In the genomic region with DNA sequence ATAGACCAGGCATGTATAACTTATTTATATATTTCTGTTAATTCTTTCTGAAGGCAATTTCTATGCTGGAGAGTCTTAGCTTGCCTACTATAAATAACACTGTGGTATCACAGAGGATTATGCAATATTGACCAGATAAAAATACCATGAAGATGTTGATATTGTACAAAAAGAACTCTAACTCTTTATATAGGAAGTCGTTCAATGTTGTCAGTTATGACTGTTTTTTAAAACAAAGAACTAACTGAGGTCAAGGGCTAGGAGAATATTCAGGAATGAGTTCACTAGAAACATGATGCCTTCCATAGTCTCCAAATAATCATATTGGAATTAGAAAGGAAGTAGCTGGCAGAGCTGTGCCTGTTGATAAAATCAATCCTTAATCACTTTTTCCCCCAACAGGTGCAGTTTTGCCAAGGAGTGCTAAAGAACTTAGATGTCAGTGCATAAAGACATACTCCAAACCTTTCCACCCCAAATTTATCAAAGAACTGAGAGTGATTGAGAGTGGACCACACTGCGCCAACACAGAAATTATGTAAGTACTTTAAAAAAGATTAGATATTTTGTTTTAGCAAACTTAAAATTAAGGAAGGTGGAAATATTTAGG, we compare ENCODE assay signal across 2 cellular contexts.
TF ChIP-seq lines count a peak whose summit lies in the region.

No MANE protein-coding gene starts in this region.

TF ChIP-seq in Ishikawa, 13 proteins besides CTCF, POLR2A, EP300 and RAD21 (continued from another document):
- TF ChIP-seq, protein P1, sequence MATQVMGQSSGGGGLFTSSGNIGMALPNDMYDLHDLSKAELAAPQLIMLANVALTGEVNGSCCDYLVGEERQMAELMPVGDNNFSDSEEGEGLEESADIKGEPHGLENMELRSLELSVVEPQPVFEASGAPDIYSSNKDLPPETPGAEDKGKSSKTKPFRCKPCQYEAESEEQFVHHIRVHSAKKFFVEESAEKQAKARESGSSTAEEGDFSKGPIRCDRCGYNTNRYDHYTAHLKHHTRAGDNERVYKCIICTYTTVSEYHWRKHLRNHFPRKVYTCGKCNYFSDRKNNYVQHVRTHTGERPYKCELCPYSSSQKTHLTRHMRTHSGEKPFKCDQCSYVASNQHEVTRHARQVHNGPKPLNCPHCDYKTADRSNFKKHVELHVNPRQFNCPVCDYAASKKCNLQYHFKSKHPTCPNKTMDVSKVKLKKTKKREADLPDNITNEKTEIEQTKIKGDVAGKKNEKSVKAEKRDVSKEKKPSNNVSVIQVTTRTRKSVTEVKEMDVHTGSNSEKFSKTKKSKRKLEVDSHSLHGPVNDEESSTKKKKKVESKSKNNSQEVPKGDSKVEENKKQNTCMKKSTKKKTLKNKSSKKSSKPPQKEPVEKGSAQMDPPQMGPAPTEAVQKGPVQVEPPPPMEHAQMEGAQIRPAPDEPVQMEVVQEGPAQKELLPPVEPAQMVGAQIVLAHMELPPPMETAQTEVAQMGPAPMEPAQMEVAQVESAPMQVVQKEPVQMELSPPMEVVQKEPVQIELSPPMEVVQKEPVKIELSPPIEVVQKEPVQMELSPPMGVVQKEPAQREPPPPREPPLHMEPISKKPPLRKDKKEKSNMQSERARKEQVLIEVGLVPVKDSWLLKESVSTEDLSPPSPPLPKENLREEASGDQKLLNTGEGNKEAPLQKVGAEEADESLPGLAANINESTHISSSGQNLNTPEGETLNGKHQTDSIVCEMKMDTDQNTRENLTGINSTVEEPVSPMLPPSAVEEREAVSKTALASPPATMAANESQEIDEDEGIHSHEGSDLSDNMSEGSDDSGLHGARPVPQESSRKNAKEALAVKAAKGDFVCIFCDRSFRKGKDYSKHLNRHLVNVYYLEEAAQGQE (IDR thresholded peaks at IDR 0.05; ENCODE audit: low read depth): no peak

TF ChIP-seq in HepG2, 621 proteins besides CTCF, POLR2A, EP300 and RAD21 (continued from another document):
- TF ChIP-seq, protein P2, sequence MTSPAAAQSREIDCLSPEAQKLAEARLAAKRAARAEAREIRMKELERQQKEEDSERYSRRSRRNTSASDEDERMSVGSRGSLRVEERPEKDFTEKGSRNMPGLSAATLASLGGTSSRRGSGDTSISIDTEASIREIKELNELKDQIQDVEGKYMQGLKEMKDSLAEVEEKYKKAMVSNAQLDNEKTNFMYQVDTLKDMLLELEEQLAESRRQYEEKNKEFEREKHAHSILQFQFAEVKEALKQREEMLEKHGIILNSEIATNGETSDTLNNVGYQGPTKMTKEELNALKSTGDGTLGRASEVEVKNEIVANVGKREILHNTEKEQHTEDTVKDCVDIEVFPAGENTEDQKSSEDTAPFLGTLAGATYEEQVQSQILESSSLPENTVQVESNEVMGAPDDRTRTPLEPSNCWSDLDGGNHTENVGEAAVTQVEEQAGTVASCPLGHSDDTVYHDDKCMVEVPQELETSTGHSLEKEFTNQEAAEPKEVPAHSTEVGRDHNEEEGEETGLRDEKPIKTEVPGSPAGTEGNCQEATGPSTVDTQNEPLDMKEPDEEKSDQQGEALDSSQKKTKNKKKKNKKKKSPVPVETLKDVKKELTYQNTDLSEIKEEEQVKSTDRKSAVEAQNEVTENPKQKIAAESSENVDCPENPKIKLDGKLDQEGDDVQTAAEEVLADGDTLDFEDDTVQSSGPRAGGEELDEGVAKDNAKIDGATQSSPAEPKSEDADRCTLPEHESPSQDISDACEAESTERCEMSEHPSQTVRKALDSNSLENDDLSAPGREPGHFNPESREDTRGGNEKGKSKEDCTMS (CRISPR knock-in tag; conservative IDR thresholded peaks at IDR 0.05): no peak
- TF ChIP-seq PRDM10 (CRISPR knock-in tag; IDR thresholded peaks at IDR 0.05; ENCODE audit: low read depth) (no peak), ZGPAT (CRISPR knock-in tag; IDR thresholded peaks at IDR 0.05) (no peak)
